Comparison of ENCODE assay signal across 16 cellular contexts in the genomic region with DNA sequence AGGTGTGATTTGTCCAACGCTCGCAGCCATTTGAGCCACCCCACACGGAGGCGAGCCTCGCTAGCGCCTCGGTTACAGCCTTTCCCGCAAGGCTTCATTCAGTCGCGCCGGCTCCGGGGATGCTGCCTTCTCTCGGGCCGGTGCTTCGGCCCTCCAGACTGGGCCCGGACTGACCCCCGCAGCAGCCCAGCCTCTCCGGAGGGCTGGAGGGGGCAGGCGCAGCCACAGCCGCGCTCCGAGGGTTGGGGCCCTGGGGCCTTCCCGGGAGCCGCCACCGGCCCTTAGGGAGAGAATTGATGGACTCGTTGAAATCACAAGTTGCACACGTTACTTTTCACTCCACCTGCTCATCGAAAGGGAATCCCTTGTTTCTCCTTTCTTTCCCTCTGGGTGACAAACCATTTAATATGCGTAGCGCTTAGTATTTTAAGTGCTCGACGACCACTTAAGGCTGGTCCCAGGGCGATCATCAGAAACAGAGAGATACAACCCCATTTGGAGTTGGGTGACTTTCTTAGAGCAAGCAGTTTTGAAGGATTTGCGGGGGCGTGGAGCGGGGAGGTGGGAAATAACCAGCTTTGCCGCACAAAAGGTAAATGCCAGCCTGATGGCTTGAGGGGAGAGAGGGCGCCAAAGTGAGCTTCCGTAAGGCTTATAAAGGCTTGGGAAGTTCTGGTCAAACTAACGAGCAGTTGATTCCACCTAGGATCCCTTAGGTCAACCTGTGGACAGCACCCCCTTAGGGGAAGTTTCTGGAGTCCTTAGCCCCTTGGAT. TPM values are rescaled to one million over a fixed set of nuclear protein-coding genes. Genes with fewer than 3 reads are reported as not detected.
DNase-seq lines count a peak whose midpoint lies in the region; ATAC-seq and TF ChIP-seq lines count a peak whose summit lies in the region.
"Had no signal": no experiment of that assay in that cellular context is flagged by ENCODE, and none has a peak within 500 bp of the region (broad histone marks: within the 10 kb centered on the region; RNA-seq: fewer than 3 reads in every experiment).

No MANE protein-coding gene starts in this region.

- H3K4me1 Mint-ChIP-seq in WTC11 = peaks cover 15% of the 10 kb centered on the region
- peaks cover 12% of the 10 kb centered on the region for H3K4me1 Mint-ChIP-seq in neural progenitor cell
- H3K4me1 Mint-ChIP-seq in activated CD8-positive, alpha-beta T cell treated with anti-CD3 and anti-CD28 coated beads for 36 hours (ENCODE audit: low read depth) = no peaks in the 10 kb centered on the region

- H3K4me3 ChIP-seq in right atrium auricular region (peak overlapping the region in 1 of 2 donors; percentile 31), neural progenitor cell (peak overlapping the region; percentile 25)

- H3K9me3 ChIP-seq in right atrium auricular region (no peaks in the 10 kb centered on the region), neural progenitor cell (ENCODE audit: low read depth) (no peaks in the 10 kb centered on the region)
- H3K9me3 ChIP-seq: ascending aorta had no signal

- POLR2A ChIA-PET in WTC11 (lab: Charles Lee) = interaction anchor here (0.6 kb wide), 2 partner anchors 18 to 69 kb away, joined by 3 to 7 read pairs; no protein-coding TSS in a partner anchor
- POLR2A ChIA-PET in activated CD8-positive, alpha-beta T cell treated with anti-CD3 and anti-CD28 coated beads for 36 hours (lab: Charles Lee) = no interaction called here

- H3F3A ChIP-seq in neural progenitor cell (ENCODE audit: low read depth) = peaks cover 3% of the 10 kb centered on the region

- H3K9ac ChIP-seq in neural progenitor cell = no peak overlapping the region

- no peaks in the 10 kb centered on the region for H3K79me2 ChIP-seq in neural progenitor cell (ENCODE audit: low read depth)

- peaks cover 25% of the 10 kb centered on the region for H3K27me3 Mint-ChIP-seq in WTC11 (ENCODE audit: low read depth)
- peaks cover 15% of the 10 kb centered on the region for H3K27me3 Mint-ChIP-seq in neural progenitor cell (ENCODE audit: insufficient read depth, low read depth)
- H3K27me3 Mint-ChIP-seq in activated CD8-positive, alpha-beta T cell treated with anti-CD3 and anti-CD28 coated beads for 36 hours = peaks cover 38% of the 10 kb centered on the region

- DNase-seq in ELF-1 (ENCODE audit: low read depth, low spot score) = peak; percentile 59
- peak; percentile 72 for DNase-seq in WTC11 (ENCODE audit: low spot score)
- peak; percentile 42 for DNase-seq in right atrium auricular region (ENCODE audit: low spot score)
- peak; percentile 69 for DNase-seq in neural progenitor cell (ENCODE audit: low spot score)
- no peak for DNase-seq in activated CD8-positive, alpha-beta T cell treated with anti-CD3 and anti-CD28 coated beads for 36 hours
- no peak for DNase-seq in activated CD4-positive, CD25-positive, alpha-beta regulatory T cell treated with anti-CD3 and anti-CD28 coated beads, Interleukin-2, amount 50 U/mL, for 72 hours
- no peak for DNase-seq in activated naive CD4-positive, alpha-beta T cell treated with anti-CD3 and anti-CD28 coated beads, Interleukin-2, amount 50 U/mL, for 72 hours (ENCODE audit: low spot score in 2 of 2)
- no peak for DNase-seq in NCI-H146 (lab: John Stamatoyannopoulos, UW)
- DNase-seq: activated CD4-positive, alpha-beta memory T cell treated with anti-CD3 and anti-CD28 coated beads for 36 hours; activated effector memory CD4-positive, alpha-beta T cell treated with Interleukin-2 at 50 U/mL for 16 hours; DMS 273 treated with DMSO at 0.1 percent for 48 hours; effector CD4-positive, alpha-beta T cell; midbrain; stimulated activated CD4-positive, alpha-beta T cell treated with anti-CD3 and anti-CD28 coated beads, Interleukin-1b, Interleukin-23, amount 100 ng/mL, for 48 hours had no signal

- H3K4me3 Mint-ChIP-seq in WTC11 = peak overlapping the region; percentile 57
- no peak overlapping the region for H3K4me3 Mint-ChIP-seq in neural progenitor cell
- H3K4me3 Mint-ChIP-seq in activated CD8-positive, alpha-beta T cell treated with anti-CD3 and anti-CD28 coated beads for 36 hours = no peak overlapping the region
- H3K4me3 Mint-ChIP-seq: activated CD4-positive, alpha-beta memory T cell treated with anti-CD3 and anti-CD28 coated beads for 36 hours; T-helper 2 cell treated with Interferon-gamma antibody and Interleukin-4, amounts not matched to agents 5 μg/mL and 100 μg/mL, for 36 hours had no signal

- H3K9me3 Mint-ChIP-seq in WTC11 (no peaks in the 10 kb centered on the region), neural progenitor cell (no peaks in the 10 kb centered on the region)
- H3K9me3 Mint-ChIP-seq in activated CD8-positive, alpha-beta T cell treated with anti-CD3 and anti-CD28 coated beads for 36 hours = no peaks in the 10 kb centered on the region
- no peaks in the 10 kb centered on the region for H3K9me3 Mint-ChIP-seq in activated naive CD4-positive, alpha-beta T cell treated with anti-CD3 and anti-CD28 coated beads, Interleukin-2, amount 50 U/mL, for 72 hours
- H3K9me3 Mint-ChIP-seq: activated CD4-positive, alpha-beta memory T cell treated with anti-CD3 and anti-CD28 coated beads for 36 hours; T-helper 2 cell treated with Interferon-gamma antibody and Interleukin-4, amounts not matched to agents 5 μg/mL and 100 μg/mL, for 36 hours had no signal

- no peaks in the 10 kb centered on the region for H3K27me3 ChIP-seq in right atrium auricular region
- peaks cover 31% of the 10 kb centered on the region for H3K27me3 ChIP-seq in neural progenitor cell
- H3K27me3 ChIP-seq: ascending aorta had no signal

- H3K36me3 ChIP-seq in right atrium auricular region = no peaks in the 10 kb centered on the region
- no peaks in the 10 kb centered on the region for H3K36me3 ChIP-seq in neural progenitor cell
- H3K36me3 ChIP-seq: ascending aorta had no signal

- no peaks in the 10 kb centered on the region for H3K36me3 Mint-ChIP-seq in WTC11
- H3K36me3 Mint-ChIP-seq in neural progenitor cell = no peaks in the 10 kb centered on the region
- no peaks in the 10 kb centered on the region for H3K36me3 Mint-ChIP-seq in activated CD8-positive, alpha-beta T cell treated with anti-CD3 and anti-CD28 coated beads for 36 hours (ENCODE audit: low read depth)
- no peaks in the 10 kb centered on the region for H3K36me3 Mint-ChIP-seq in activated naive CD4-positive, alpha-beta T cell treated with anti-CD3 and anti-CD28 coated beads, Interleukin-2, amount 50 U/mL, for 72 hours
- H3K36me3 Mint-ChIP-seq: activated CD4-positive, alpha-beta memory T cell treated with anti-CD3 and anti-CD28 coated beads for 36 hours had no signal

- peak overlapping the region; percentile 89 for H2AFZ ChIP-seq in neural progenitor cell (replicated peaks)

- no peaks in the 10 kb centered on the region for H4K20me1 ChIP-seq in neural progenitor cell (ENCODE audit: low read depth)

- ATAC-seq in WTC11 = peak; percentile 94
- no peak for ATAC-seq in activated CD8-positive, alpha-beta T cell treated with anti-CD3 and anti-CD28 coated beads for 36 hours
- no peak for ATAC-seq in activated naive CD4-positive, alpha-beta T cell treated with anti-CD3 and anti-CD28 coated beads, Interleukin-2, amount 50 U/mL, for 72 hours

- TF ChIP-seq CTCF in WTC11 (IDR thresholded peaks at IDR 0.05) (no peak), right atrium auricular region (IDR thresholded peaks at IDR 0.05) (no peak), neural progenitor cell (IDR thresholded peaks at IDR 0.05) (no peak)
- TF ChIP-seq CTCF in activated CD8-positive, alpha-beta T cell treated with anti-CD3 and anti-CD28 coated beads for 36 hours (IDR thresholded peaks at IDR 0.05) = no peak

- H3K27ac ChIP-seq in right atrium auricular region = no peak overlapping the region
- H3K27ac ChIP-seq in neural progenitor cell = no peak overlapping the region
- H3K27ac ChIP-seq: ascending aorta had no signal

- H3K4me1 ChIP-seq in right atrium auricular region (no peaks in the 10 kb centered on the region), neural progenitor cell (peaks cover 13% of the 10 kb centered on the region)
- H3K4me1 ChIP-seq: ascending aorta had no signal

- intact Hi-C loops in activated CD8-positive, alpha-beta T cell treated with anti-CD3 and anti-CD28 coated beads for 36 hours (cut with micrococcal nuclease) = no loop called here

- peak overlapping the region; percentile 70 for H3K4me2 ChIP-seq in neural progenitor cell

- CTCF ChIA-PET in WTC11 (lab: Charles Lee) = interaction anchor here (0.8 to 1.8 kb wide), 4 partner anchors 10 to 197 kb away, joined by 3 to 9 read pairs (median 3); a partner anchor contains a TSS
- CTCF ChIA-PET in activated CD8-positive, alpha-beta T cell treated with anti-CD3 and anti-CD28 coated beads for 36 hours (lab: Charles Lee) = interaction anchor here (1.0 kb wide), 1 partner anchor 203 kb away, joined by 3 read pairs; no protein-coding TSS in a partner anchor

- H3K27ac Mint-ChIP-seq in WTC11 = no peak overlapping the region
- no peak overlapping the region for H3K27ac Mint-ChIP-seq in neural progenitor cell
- no peak overlapping the region for H3K27ac Mint-ChIP-seq in activated CD8-positive, alpha-beta T cell treated with anti-CD3 and anti-CD28 coated beads for 36 hours
- no peak overlapping the region for H3K27ac Mint-ChIP-seq in activated naive CD4-positive, alpha-beta T cell treated with anti-CD3 and anti-CD28 coated beads, Interleukin-2, amount 50 U/mL, for 72 hours
- H3K27ac Mint-ChIP-seq: activated CD4-positive, alpha-beta memory T cell treated with anti-CD3 and anti-CD28 coated beads for 36 hours; T-helper 2 cell treated with Interferon-gamma antibody and Interleukin-4, amounts not matched to agents 5 μg/mL and 100 μg/mL, for 36 hours had no signal

TF ChIP-seq in WTC11, 78 proteins besides CTCF, POLR2A, EP300 and RAD21 (continues in another document):
- TF ChIP-seq ESRRA (CRISPR knock-in tag; IDR thresholded peaks at IDR 0.05; ENCODE audit: borderline replicate concordance) (0 out of 2 replicates have a peak, but pooled peaks have one; percentile 65), NR2C2 (CRISPR knock-in tag; IDR thresholded peaks at IDR 0.05) (no peak), TP53 (CRISPR knock-in tag; IDR thresholded peaks at IDR 0.05) (0 out of 2 replicates have a peak, but pooled peaks have one; percentile 53), FOXP1 (CRISPR knock-in tag; IDR thresholded peaks at IDR 0.05; ENCODE audit: borderline replicate concordance) (peak; percentile 63; the same call in 1 of the 2 replicates), TEAD1 (CRISPR knock-in tag; IDR thresholded peaks at IDR 0.05) (0 out of 2 replicates have a peak, but pooled peaks have one; percentile 23)
- TF ChIP-seq, protein P1, sequence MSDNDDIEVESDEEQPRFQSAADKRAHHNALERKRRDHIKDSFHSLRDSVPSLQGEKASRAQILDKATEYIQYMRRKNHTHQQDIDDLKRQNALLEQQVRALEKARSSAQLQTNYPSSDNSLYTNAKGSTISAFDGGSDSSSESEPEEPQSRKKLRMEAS (CRISPR knock-in tag; IDR thresholded peaks at IDR 0.05) = peak; percentile 64; the same call in 1 of the 2 replicates

RNA-seq across cellular contexts. Expression of a gene that starts 24.6 kb away (rescaled TPM):
- total RNA-seq in WTC11 (2021) (223 to 229 TPM (median 227 TPM) in 3 replicates), right atrium auricular region (10 to 100 TPM; 50.5 to 59.5 TPM), neural progenitor cell (ENCODE audit: low replicate concordance) (230 and 346 TPM in 2 replicates)
- under 1 TPM; 0.51 to 0.65 TPM for total RNA-seq in activated CD8-positive, alpha-beta T cell treated with anti-CD3 and anti-CD28 coated beads for 36 hours
- total RNA-seq in activated naive CD4-positive, alpha-beta T cell treated with anti-CD3 and anti-CD28 coated beads, Interleukin-2, amount 50 U/mL, for 72 hours = under 1 TPM; 0.09 to 0.89 TPM

Comparison
In these comparisons a context has a peak if more than half of its experiments do, and no peak if none do; other contexts are left out.
1. DNase-seq: peak in ELF-1 (single experiment), WTC11 (single experiment), right atrium auricular region (single experiment) and neural progenitor cell (single experiment); none in activated CD8-positive, alpha-beta T cell treated with anti-CD3 and anti-CD28 coated beads for 36 hours (single experiment), activated CD4-positive, CD25-positive, alpha-beta regulatory T cell treated with anti-CD3 and anti-CD28 coated beads, Interleukin-2, amount 50 U/mL, for 72 hours (single experiment), activated naive CD4-positive, alpha-beta T cell treated with anti-CD3 and anti-CD28 coated beads, Interleukin-2, amount 50 U/mL, for 72 hours (0 of 2) and NCI-H146 (single experiment).
2. RNA of a gene that starts 24.6 kb away (total RNA-seq): 230 to 346 TPM in neural progenitor cell, 223 to 229 TPM in WTC11 and 50.5 to 59.5 TPM in right atrium auricular region; 0.09 to 0.89 TPM in activated naive CD4-positive, alpha-beta T cell treated with anti-CD3 and anti-CD28 coated beads, Interleukin-2, amount 50 U/mL, for 72 hours and 0.51 to 0.65 TPM in activated CD8-positive, alpha-beta T cell treated with anti-CD3 and anti-CD28 coated beads for 36 hours; every median in the first group is over 10 times any median in the second.